Comparison of ENCODE assay signal across 18 cellular contexts in the genomic region with DNA sequence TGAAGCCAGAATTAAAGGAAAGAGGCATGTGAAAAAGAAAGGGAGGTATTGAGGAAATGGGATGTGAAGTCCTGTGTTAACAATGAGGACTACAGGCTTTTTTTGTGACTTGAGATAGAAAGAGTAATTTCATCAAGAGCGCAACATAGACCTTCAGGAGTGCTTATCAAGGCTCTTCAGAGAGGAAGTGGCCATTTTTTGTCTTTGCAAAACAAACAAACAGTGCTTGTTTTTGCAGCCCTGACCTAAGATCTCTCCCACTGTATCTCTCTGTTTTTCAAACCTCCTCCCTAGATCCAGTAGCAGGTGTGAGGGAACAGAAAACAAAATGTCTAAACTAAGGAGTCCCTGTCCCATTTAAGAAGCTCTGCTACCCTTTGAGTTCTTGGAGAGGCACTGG.
DNase-seq lines count a peak whose midpoint lies in the region; ATAC-seq, FAIRE-seq and TF ChIP-seq lines count a peak whose summit lies in the region.
"Had no signal": no experiment of that assay in that cellular context is flagged by ENCODE, and none has a peak within 500 bp of the region (broad histone marks: within the 10 kb centered on the region; RNA-seq: fewer than 3 reads in every experiment).

No MANE protein-coding gene starts in this region.

- ATAC-seq in GM23338 (no peak), GM21515 (IDR thresholded peaks at IDR 0.05; ENCODE audit: unreplicated experiment) (no peak)
- ATAC-seq: PC-3 had no signal

- no TSS peak for BruUV-seq in endothelial cell of umbilical vein (replicated peaks; lab: Mats Ljungman, UMichigan)

- dilution Hi-C loops in endothelial cell of umbilical vein (cut with MboI; ENCODE audit: extremely low pct_ligation_motif_present, low sequenced_read_pairs): no loop called here

- H3K27ac Mint-ChIP-seq in GM23338: no peak overlapping the region
- H3K27ac Mint-ChIP-seq: CD14-positive monocyte had no signal

- H2AFZ ChIP-seq in GM23338 (peak overlapping the region; percentile 4; the same call in 1 of the 2 replicates), endothelial cell of umbilical vein (ENCODE audit: low read depth, low read length) (peak overlapping the region; percentile 18)

- no peak overlapping the region for H3K4me2 ChIP-seq in GM23338
- no peak overlapping the region for H3K4me2 ChIP-seq in endothelial cell of umbilical vein (ENCODE audit: insufficient read depth, low read length)

- TF ChIP-seq POLR2A in endothelial cell of umbilical vein (IDR thresholded peaks at IDR 0.05; ENCODE audit: low read depth, low read length) (no peak), breast epithelium (IDR thresholded peaks at IDR 0.05) (no peak)

- no peaks in the 10 kb centered on the region for H3K27me3 ChIP-seq in GM23338 (ENCODE audit: insufficient read depth)
- no peaks in the 10 kb centered on the region for H3K27me3 ChIP-seq in endothelial cell of umbilical vein (ENCODE audit: control insufficient read depth in 2 of 2, insufficient read depth in 2 of 2, low read length in 2 of 2)
- no peaks in the 10 kb centered on the region for H3K27me3 ChIP-seq in breast epithelium

- FAIRE-seq in endothelial cell of umbilical vein (lab: Jason Lieb, UNC): no peak
- FAIRE-seq: G401.6 had no signal

- no peak overlapping the region for H3K9ac ChIP-seq in endothelial cell of umbilical vein (replicated peaks; ENCODE audit: extremely low read depth, insufficient read depth, low read length)

- no peaks in the 10 kb centered on the region for H3K27me3 Mint-ChIP-seq in GM23338 (ENCODE audit: insufficient read depth, low read depth, poor library complexity)

- DNase-seq in GM23338 (ENCODE audit: low spot score) (no peak), OCI-M1 (lab: John Stamatoyannopoulos, UW) (peak; percentile 9), endothelial cell of umbilical vein (ENCODE audit: low read depth, low spot score) (peak; percentile 73), putamen (ENCODE audit: low spot score) (peak; percentile 13), breast epithelium (ENCODE audit: low spot score in 2 of 2) (no peak), NCI-H526 (lab: John Stamatoyannopoulos, UW) (no peak)
- DNase-seq: H7, Karpas-422, NCI-H1436, NCI-H1930, NCI-H446 treated with DMSO at 0.1 percent for 48 hours, NCI-H82, PC-3, T-helper 1 cell had no signal

- H4K20me1 ChIP-seq in GM23338 (replicated peaks; ENCODE audit: insufficient read depth) (no peaks in the 10 kb centered on the region), endothelial cell of umbilical vein (replicated peaks; ENCODE audit: control insufficient read depth, extremely low read depth, insufficient read depth, low read length) (no peaks in the 10 kb centered on the region)

- H3K79me2 ChIP-seq in GM23338 (replicated peaks; ENCODE audit: insufficient read depth): no peaks in the 10 kb centered on the region
- H3K79me2 ChIP-seq in endothelial cell of umbilical vein (ENCODE audit: control insufficient read depth, insufficient read depth, low read length): no peaks in the 10 kb centered on the region

- H3K9me2 ChIP-seq in GM23338 (ENCODE audit: insufficient read depth): 0 out of 2 replicates have a peak, but pooled peaks cover 5% of the 10 kb centered on the region

- H3K36me3 Mint-ChIP-seq in GM23338 (ENCODE audit: low read depth): no peaks in the 10 kb centered on the region
- H3K36me3 Mint-ChIP-seq: CD14-positive monocyte had no signal

- intact Hi-C loops in endothelial cell of umbilical vein (cut with micrococcal nuclease) (no loop called here), breast epithelium (cut with DNase I; ENCODE audit: low total_unique reads) (no loop called here)

- no peaks in the 10 kb centered on the region for H3K4me1 Mint-ChIP-seq in GM23338
- H3K4me1 Mint-ChIP-seq: CD14-positive monocyte had no signal

- POLR2A ChIA-PET in endothelial cell of umbilical vein (lab: Charles Lee): no interaction called here

- H3K4me1 ChIP-seq in GM23338 (ENCODE audit: insufficient read depth) (no peaks in the 10 kb centered on the region), endothelial cell of umbilical vein (ENCODE audit: control insufficient read depth, extremely low read depth, insufficient read depth, low read length) (peaks cover 5% of the 10 kb centered on the region), breast epithelium (no peaks in the 10 kb centered on the region)

- H3F3A ChIP-seq in GM23338 (replicated peaks; ENCODE audit: low read depth): no peaks in the 10 kb centered on the region

- TF ChIP-seq CTCF in GM23338 (conservative IDR thresholded peaks at IDR 0.05; ENCODE audit: low read depth in 2 of 2) (no peak), endothelial cell of umbilical vein (IDR thresholded peaks at IDR 0.05; ENCODE audit: extremely low read depth in 1 of 2, insufficient read depth in 1 of 2, low read depth in 1 of 2, low read length in 2 of 2) (no peak), breast epithelium (IDR thresholded peaks at IDR 0.05) (no peak)

- H3K27ac ChIP-seq in GM23338 (ENCODE audit: low read depth) (no peak overlapping the region), endothelial cell of umbilical vein (ENCODE audit: insufficient read depth, low read depth, low read length) (no peak overlapping the region), breast epithelium (no peak overlapping the region)
- H3K27ac ChIP-seq: HL-60 had no signal

- H3K9me1 ChIP-seq in endothelial cell of umbilical vein (replicated peaks; ENCODE audit: control insufficient read depth, extremely low read depth, insufficient read depth, low read length): no peaks in the 10 kb centered on the region

- CTCF ChIA-PET in endothelial cell of umbilical vein (lab: Charles Lee): no interaction called here

- H3K9me3 ChIP-seq in endothelial cell of umbilical vein (replicated peaks; ENCODE audit: control insufficient read depth, insufficient read depth, low read length): no peaks in the 10 kb centered on the region
- no peaks in the 10 kb centered on the region for H3K9me3 ChIP-seq in breast epithelium

- H3K4me3 Mint-ChIP-seq in GM23338: no peak overlapping the region
- H3K4me3 Mint-ChIP-seq: CD14-positive monocyte had no signal

- H3K4me3 ChIP-seq in GM23338 (no peak overlapping the region), endothelial cell of umbilical vein (replicated peaks in 1 of 3; ENCODE audit: insufficient read depth in 1 of 3, low read depth in 1 of 3, low read length in 3 of 3) (no peak overlapping the region), breast epithelium (no peak overlapping the region)

- no peaks in the 10 kb centered on the region for H3K36me3 ChIP-seq in GM23338 (ENCODE audit: insufficient read depth)
- no peaks in the 10 kb centered on the region for H3K36me3 ChIP-seq in endothelial cell of umbilical vein (ENCODE audit: control insufficient read depth in 2 of 2, extremely low read depth in 1 of 2, insufficient read depth in 2 of 2, low read length in 2 of 2)
- no peaks in the 10 kb centered on the region for H3K36me3 ChIP-seq in breast epithelium

- H3K9me3 Mint-ChIP-seq in GM23338: peaks cover 3% of the 10 kb centered on the region; the same call in 1 of the 3 replicates

TF ChIP-seq in GM23338, 12 proteins besides CTCF, POLR2A, EP300 and RAD21 (continues in another document):
- no peak for TF ChIP-seq POLR2AphosphoS5 (IDR thresholded peaks at IDR 0.05; ENCODE audit: low read depth)
- no peak for TF ChIP-seq JUNB (IDR thresholded peaks at IDR 0.05; ENCODE audit: unreplicated experiment)
- no peak for TF ChIP-seq NANOG (IDR thresholded peaks at IDR 0.05; ENCODE audit: borderline replicate concordance)

TF ChIP-seq in endothelial cell of umbilical vein, 7 proteins besides CTCF, POLR2A, EP300 and RAD21:
- TF ChIP-seq GATA2 (IDR thresholded peaks at IDR 0.05; ENCODE audit: insufficient read depth, insufficient read length, low read depth, low read length): no peak
- no peak for TF ChIP-seq FOS (IDR thresholded peaks at IDR 0.05; ENCODE audit: borderline replicate concordance, insufficient read depth, low read length)
- TF ChIP-seq, protein P1, sequence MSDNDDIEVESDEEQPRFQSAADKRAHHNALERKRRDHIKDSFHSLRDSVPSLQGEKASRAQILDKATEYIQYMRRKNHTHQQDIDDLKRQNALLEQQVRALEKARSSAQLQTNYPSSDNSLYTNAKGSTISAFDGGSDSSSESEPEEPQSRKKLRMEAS (IDR thresholded peaks at IDR 0.05; ENCODE audit: insufficient read depth, insufficient read length): no peak
- no peak for TF ChIP-seq POLR2AphosphoS5 (IDR thresholded peaks at IDR 0.05; ENCODE audit: insufficient read depth, low read depth, low read length)
- no peak for TF ChIP-seq EZH2 (IDR thresholded peaks at IDR 0.05; ENCODE audit: borderline replicate concordance, low read depth, low read length, severe bottlenecking)
- TF ChIP-seq MYC (IDR thresholded peaks at IDR 0.05; ENCODE audit: low read depth, low read length): no peak
- TF ChIP-seq JUN (IDR thresholded peaks at IDR 0.05; ENCODE audit: borderline replicate concordance, insufficient read depth, insufficient read length, low read depth): no peak

Comparison
In these comparisons a context has a peak if more than half of its experiments do, and no peak if none do; other contexts are left out.
1. DNase-seq: peak in OCI-M1 (single experiment), endothelial cell of umbilical vein (single experiment) and putamen (single experiment); none in GM23338 (single experiment), breast epithelium (0 of 2) and NCI-H526 (0 of 2).